ENCODE assay signal across 8 cellular contexts in genomic region chr3:120350431-120350941, GRCh38. TPM values are rescaled to one million over a fixed set of nuclear protein-coding genes. Genes with fewer than 3 reads are reported as not detected.
A peak's percentile ranks its signal among the peaks of the same experiment; 100 is the strongest.
DNase-seq lines count a peak whose midpoint lies in the region; ATAC-seq, FAIRE-seq and TF ChIP-seq lines count a peak whose summit lies in the region.

No MANE protein-coding gene starts in this region.

- no peak for TF ChIP-seq CTCF in chondrocyte (IDR thresholded peaks at IDR 0.05)
- TF ChIP-seq CTCF in D721Med (IDR thresholded peaks at IDR 0.05; ENCODE audit: insufficient read depth, missing control alignments), result no peak

- H3K4me3 Mint-ChIP-seq in chondrocyte (ENCODE audit: unreplicated experiment), result peak overlapping the region; percentile 93

- ATAC-seq in HG02938 (IDR thresholded peaks at IDR 0.05; ENCODE audit: unreplicated experiment), result no peak
- no peak for ATAC-seq in HG03135 (IDR thresholded peaks at IDR 0.05; ENCODE audit: unreplicated experiment)

- H3K4me3 ChIP-seq in muscle layer of colon (ENCODE audit: low read depth in 1 of 2, low read length in 2 of 2), result peak overlapping the region in 1 of 2 donors; percentile 90

- no peak for FAIRE-seq in D721Med (lab: Jason Lieb, UNC)

- H3K4me1 ChIP-seq in ES-I3 (ENCODE audit: insufficient read depth, low read length) (peaks cover 6% of the 10 kb centered on the region; the same call in 1 of the 2 replicates), muscle layer of colon (ENCODE audit: insufficient read depth, low read length) (peaks cover 24% of the 10 kb centered on the region)

- H3K9me3 Mint-ChIP-seq in chondrocyte (ENCODE audit: low read depth), result no peaks in the 10 kb centered on the region

- H3K9me3 ChIP-seq in ES-I3 (ENCODE audit: control insufficient read depth, insufficient read depth, low read length), result no peaks in the 10 kb centered on the region
- H3K9me3 ChIP-seq in muscle layer of colon (ENCODE audit: low read length), result no peaks in the 10 kb centered on the region

- peaks cover 4% of the 10 kb centered on the region for H3K27me3 Mint-ChIP-seq in chondrocyte (ENCODE audit: low read depth)

- no peaks in the 10 kb centered on the region for H3K36me3 ChIP-seq in ES-I3 (ENCODE audit: insufficient read depth, low read length)
- H3K36me3 ChIP-seq in muscle layer of colon (ENCODE audit: insufficient read depth, low read length), result peaks cover 5% of the 10 kb centered on the region

- no peaks in the 10 kb centered on the region for H3K27me3 ChIP-seq in muscle layer of colon (ENCODE audit: control insufficient read depth in 1 of 2, insufficient read depth in 2 of 2, low read length in 2 of 2)

- H3K27ac ChIP-seq in muscle layer of colon (ENCODE audit: low read depth, low read length), result no peak overlapping the region

- peak overlapping the region; percentile 99 for H3K27ac Mint-ChIP-seq in chondrocyte (ENCODE audit: unreplicated experiment)

- H3K4me1 Mint-ChIP-seq in chondrocyte (ENCODE audit: low read depth), result peaks cover 36% of the 10 kb centered on the region

- no peaks in the 10 kb centered on the region for H3K36me3 Mint-ChIP-seq in chondrocyte (ENCODE audit: low read depth)

- H3K9ac ChIP-seq in ES-I3 (ENCODE audit: low read depth, low read length) (peak overlapping the region; percentile 83; the same call in 1 of the 2 replicates), muscle layer of colon (ENCODE audit: low read length) (peak overlapping the region; percentile 90)

- peak; percentile 1 for DNase-seq in NCI-H2227 treated with DMSO at 0.1 percent for 48 hours (lab: John Stamatoyannopoulos, UW)
- DNase-seq in chondrocyte (ENCODE audit: low spot score), result no peak
- no peak for DNase-seq in D721Med (ENCODE audit: insufficient read length, low spot score)
- DNase-seq in NOMO-1 treated with dmso at 0.1 percent for 144 hours (lab: John Stamatoyannopoulos, UW; ENCODE audit: unreplicated experiment), result no peak

RNA-seq across cellular contexts. Expression of gene LRRC58, which starts 1.3 kb away (rescaled TPM):
- total RNA-seq in chondrocyte, result 26.1 to 28.0 TPM (median 27.8 TPM) in 3 replicates
